In the genomic region with DNA sequence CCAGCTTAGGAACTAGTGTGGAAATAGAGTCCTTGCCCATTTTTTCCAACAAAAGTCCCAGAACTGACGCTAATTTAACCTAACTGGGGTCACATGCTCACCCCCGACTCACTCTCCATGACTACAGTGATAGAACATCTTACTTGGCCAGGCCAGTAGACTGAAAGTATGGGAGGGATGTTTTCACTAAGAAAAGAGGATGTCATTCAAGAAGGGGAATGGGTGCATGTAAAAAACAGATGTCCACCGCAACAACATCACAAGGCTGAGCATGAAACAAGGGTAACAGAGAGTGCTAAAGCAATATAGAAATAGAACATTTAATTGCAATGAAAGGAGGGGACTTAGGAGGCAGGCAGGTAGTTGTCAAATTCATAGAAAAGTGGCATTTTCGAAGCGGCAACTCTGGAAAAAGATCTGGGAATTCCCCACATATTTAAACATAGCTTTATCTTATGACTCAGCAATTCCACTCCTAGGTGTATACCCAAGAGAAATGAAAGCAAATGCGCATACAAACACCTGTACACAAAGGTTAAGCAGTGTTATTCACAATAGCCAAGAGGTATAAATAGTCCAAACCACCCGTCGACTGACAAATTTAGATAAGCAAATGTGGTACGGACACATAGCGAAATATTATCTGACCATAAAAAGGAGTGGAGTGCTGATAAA, we compare ENCODE assay signal across 9 cellular contexts. TPM values are rescaled to one million over a fixed set of nuclear protein-coding genes. Genes with fewer than 3 reads are reported as not detected.
DNase-seq lines count a peak whose midpoint lies in the region; ATAC-seq, FAIRE-seq and TF ChIP-seq lines count a peak whose summit lies in the region.
"Had no signal": no experiment of that assay in that cellular context is flagged by ENCODE, and none has a peak within 500 bp of the region (broad histone marks: within the 10 kb centered on the region; RNA-seq: fewer than 3 reads in every experiment).

No MANE protein-coding gene starts in this region.

- intact Hi-C loops in PC-3 (cut with micrococcal nuclease) (loop anchor here (2.0 to 10.0 kb wide), 3 partner anchors 47 to 240 kb away; no protein-coding TSS in a partner anchor), prostate gland (cut with DNase I) (no loop called here)

- H2AFZ ChIP-seq in PC-3 (ENCODE audit: low read length): peak overlapping the region; percentile 17

- POLR2A ChIA-PET in A549 (lab: Yijun Ruan, JAX): no interaction called here
- POLR2A ChIA-PET in PC-3 (lab: Charles Lee; ENCODE audit: unreplicated experiment): no interaction called here

- TF ChIP-seq POLR2A in A549 (IDR thresholded peaks at IDR 0.05; ENCODE audit: low read length) (no peak), prostate gland (IDR thresholded peaks at IDR 0.05) (no peak)

- H3K27me3 ChIP-seq in PC-3 (ENCODE audit: low read length) (no peaks in the 10 kb centered on the region), prostate gland (replicated peaks; ENCODE audit: insufficient read depth) (no peaks in the 10 kb centered on the region)

- no peak for ATAC-seq in A549
- peak; percentile 74 for ATAC-seq in HG02885 (IDR thresholded peaks at IDR 0.05; ENCODE audit: poor library complexity, unreplicated experiment)
- ATAC-seq in PC-3: peak; percentile 67

- no peak for TF ChIP-seq EP300 in A549 (IDR thresholded peaks at IDR 0.05)

- H3K79me2 ChIP-seq in PC-3 (ENCODE audit: low read length): no peaks in the 10 kb centered on the region

- no peaks in the 10 kb centered on the region for H4K20me1 ChIP-seq in PC-3 (ENCODE audit: low read length)

- no peak for FAIRE-seq in A549 (lab: Jason Lieb, UNC)
- FAIRE-seq in GM19239 (lab: Jason Lieb, UNC): peak; percentile 97

- H3K27ac ChIP-seq in A549: no peak overlapping the region
- peak overlapping the region; percentile 37 for H3K27ac ChIP-seq in PC-3 (ENCODE audit: low read length)
- H3K27ac ChIP-seq in prostate gland: no peak overlapping the region

- CTCF ChIA-PET in A549 (lab: Yijun Ruan, JAX) (no interaction called here), PC-3 (lab: Charles Lee) (interaction anchor here (0.5 kb wide), 1 partner anchor 202 kb away, joined by 4 read pairs; no protein-coding TSS in a partner anchor)

- H3K4me2 ChIP-seq in A549 (no peak overlapping the region), PC-3 (ENCODE audit: low read length) (peak overlapping the region; percentile 60)

- no peak overlapping the region for H3K4me3 ChIP-seq in A549
- peak overlapping the region; percentile 38 for H3K4me3 ChIP-seq in PC-3 (ENCODE audit: low read length)
- H3K4me3 ChIP-seq in prostate gland: no peak overlapping the region

- H3K9me3 ChIP-seq in A549: no peaks in the 10 kb centered on the region
- H3K9me3 ChIP-seq in PC-3 (ENCODE audit: low read length): no peaks in the 10 kb centered on the region
- H3K9me3 ChIP-seq in prostate gland: no peaks in the 10 kb centered on the region

- BruUV-seq in PC-3 (replicated peaks; lab: Mats Ljungman, UMichigan): no TSS peak

- no peak for TF ChIP-seq CTCF in A549 (IDR thresholded peaks at IDR 0.05)
- TF ChIP-seq CTCF in PC-3 (conservative IDR thresholded peaks at IDR 0.05; ENCODE audit: low read depth, low read length): no peak
- TF ChIP-seq CTCF in prostate gland (IDR thresholded peaks at IDR 0.05): no peak

- no peaks in the 10 kb centered on the region for H3K9me2 ChIP-seq in PC-3 (replicated peaks; ENCODE audit: low read length)

- no peak for DNase-seq in A549 (ENCODE audit: low read depth in 1 of 2, low spot score in 1 of 2)
- no peak for DNase-seq in GM19239 (ENCODE audit: insufficient read length, low spot score)
- peak; percentile 73 for DNase-seq in PC-3
- no peak for DNase-seq in SHP77 (lab: John Stamatoyannopoulos, UW)
- no peak for DNase-seq in prostate gland (ENCODE audit: low spot score)
- no peak for DNase-seq in dedifferentiated amniotic fluid mesenchymal stem cell (ENCODE audit: extremely low spot score)
- no peak for DNase-seq in NCI-H345 (lab: John Stamatoyannopoulos, UW)
- DNase-seq: head of caudate nucleus had no signal

- no peaks in the 10 kb centered on the region for H3K36me3 ChIP-seq in PC-3 (ENCODE audit: low read depth, low read length)
- no peaks in the 10 kb centered on the region for H3K36me3 ChIP-seq in prostate gland

- TF ChIP-seq RAD21 in A549 (conservative IDR thresholded peaks at IDR 0.05 in 1 of 2, IDR thresholded peaks at IDR 0.05 in 1 of 2): no peak

- H3K4me1 ChIP-seq in A549: peaks cover 15% of the 10 kb centered on the region; the same call in 1 of the 3 replicates
- H3K4me1 ChIP-seq in PC-3 (ENCODE audit: insufficient read depth, low read length): peaks cover 43% of the 10 kb centered on the region
- no peaks in the 10 kb centered on the region for H3K4me1 ChIP-seq in prostate gland (replicated peaks)

- 55% methylated on average over 10 of the region's 10 CpGs for WGBS in A549 (ENCODE audit: missing lambda C conversion rate)
- 75% methylated on average over 10 of the region's 10 CpGs for WGBS in prostate gland

- no peaks in the 10 kb centered on the region for H3F3A ChIP-seq in PC-3 (ENCODE audit: low read length, unreplicated experiment)

- peak overlapping the region; percentile 3 for H3K9ac ChIP-seq in PC-3 (ENCODE audit: low read length)

TF ChIP-seq in A549, 52 proteins besides CTCF, POLR2A, EP300 and RAD21:
- TF ChIP-seq NFE2L2 (conservative IDR thresholded peaks at IDR 0.05; ENCODE audit: low read length): peak; percentile 47
- TF ChIP-seq RFX5 (IDR thresholded peaks at IDR 0.05): no peak
- peak; percentile 90 for TF ChIP-seq MAFK (IDR thresholded peaks at IDR 0.05; ENCODE audit: partially characterized antibody)
- TF ChIP-seq TFCP2L1 (CRISPR knock-in tag; IDR thresholded peaks at IDR 0.05): no peak
- no peak for TF ChIP-seq ZFP36 (IDR thresholded peaks at IDR 0.05; ENCODE audit: borderline replicate concordance, partially characterized antibody)

RNA-seq across cellular contexts. Expression of a gene that starts 41.1 kb away (rescaled TPM):
- polyA plus RNA-seq in A549 (2011; rRNA removed) (42.3 and 56.1 TPM in 2 replicates), A549 (2017; fragmentation: RNase III; extraction: RNeasy Plus Mini Kit Qiagen cat#74134 plus additional on column Dnase treatment) (28.3 to 30.0 TPM (median 29.9 TPM) in 3 replicates)
- 37.5 and 39.3 TPM in 2 replicates for polyA plus RNA-seq in A549 (2012; cell fraction: cytosol; rRNA removed)
- polyA plus RNA-seq in A549 (2012; cell fraction: nucleus; rRNA removed): 16.2 TPM in 2 replicates
- 18.1 and 23.0 TPM in 2 replicates for polyA minus RNA-seq in A549 (2011; rRNA and poly(A)+ RNA removed)
- total RNA-seq in PC-3 (2014; rRNA removed) (25.6 and 30.9 TPM in 2 replicates), prostate gland (10 to 100 TPM; 25.9 to 48.7 TPM)

Comparison
In these comparisons a context has a peak if more than half of its experiments do, and no peak if none do; other contexts are left out.
1. ATAC-seq: peak in HG02885 (single experiment) and PC-3 (single experiment); none in A549 (0 of 2).